1 cellular context compared by ENCODE assay signal in the genomic region with DNA sequence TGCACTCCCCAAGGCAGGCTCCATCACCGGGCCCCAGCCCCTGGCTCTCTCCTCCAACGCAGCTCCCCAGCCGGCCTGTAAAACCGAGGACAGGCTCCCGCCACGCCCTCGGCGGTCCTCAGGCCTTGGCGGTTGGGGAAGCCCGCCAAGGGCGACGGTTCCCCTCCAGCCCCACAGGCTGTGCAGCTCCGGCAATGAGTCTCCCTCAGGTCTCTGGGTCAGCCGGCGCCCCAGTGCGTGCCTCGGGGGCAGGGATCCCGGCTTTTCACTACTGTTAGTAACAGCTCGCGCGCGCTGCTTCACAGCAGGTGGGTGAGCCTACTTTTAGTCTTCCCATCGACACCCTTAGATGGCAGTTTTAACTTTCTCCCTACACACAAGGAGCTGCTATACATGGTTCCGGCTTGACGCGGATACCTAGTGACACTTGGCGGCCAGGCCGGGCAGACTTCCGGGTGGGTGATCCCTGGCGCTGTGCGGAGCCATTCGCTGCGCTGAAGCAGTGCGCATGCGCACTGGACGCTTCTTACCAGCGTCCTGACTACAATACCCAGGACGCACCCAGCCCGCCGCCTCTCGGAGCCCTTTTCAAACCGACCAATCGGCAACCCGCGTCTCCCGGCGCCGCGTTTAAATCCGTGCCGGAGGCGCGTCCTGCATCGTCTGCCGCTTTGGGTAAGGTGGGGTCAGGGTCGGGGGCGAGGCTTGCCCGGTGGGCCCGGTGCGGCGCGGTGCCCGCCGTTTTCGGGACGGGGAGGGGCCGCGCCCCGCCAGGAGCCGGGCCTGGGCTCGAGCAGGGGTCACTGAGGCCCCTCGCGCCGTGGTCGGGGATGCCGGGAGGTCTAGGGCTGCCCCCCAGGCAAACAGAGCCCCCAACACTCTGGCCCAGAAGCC.
A peak's percentile ranks its signal among the peaks of the same experiment; 100 is the strongest.
TF ChIP-seq lines count a peak whose summit lies in the region.

Gene GTSE1, plus strand, starts transcription at position 614 of the 894 bp plus-strand sequence. CDS start 531 bp downstream, outside the sequence.

TF ChIP-seq in GM12878, 131 proteins besides CTCF, POLR2A, EP300 and RAD21 (continued from another document and continues in another):
- TF ChIP-seq, protein P1, sequence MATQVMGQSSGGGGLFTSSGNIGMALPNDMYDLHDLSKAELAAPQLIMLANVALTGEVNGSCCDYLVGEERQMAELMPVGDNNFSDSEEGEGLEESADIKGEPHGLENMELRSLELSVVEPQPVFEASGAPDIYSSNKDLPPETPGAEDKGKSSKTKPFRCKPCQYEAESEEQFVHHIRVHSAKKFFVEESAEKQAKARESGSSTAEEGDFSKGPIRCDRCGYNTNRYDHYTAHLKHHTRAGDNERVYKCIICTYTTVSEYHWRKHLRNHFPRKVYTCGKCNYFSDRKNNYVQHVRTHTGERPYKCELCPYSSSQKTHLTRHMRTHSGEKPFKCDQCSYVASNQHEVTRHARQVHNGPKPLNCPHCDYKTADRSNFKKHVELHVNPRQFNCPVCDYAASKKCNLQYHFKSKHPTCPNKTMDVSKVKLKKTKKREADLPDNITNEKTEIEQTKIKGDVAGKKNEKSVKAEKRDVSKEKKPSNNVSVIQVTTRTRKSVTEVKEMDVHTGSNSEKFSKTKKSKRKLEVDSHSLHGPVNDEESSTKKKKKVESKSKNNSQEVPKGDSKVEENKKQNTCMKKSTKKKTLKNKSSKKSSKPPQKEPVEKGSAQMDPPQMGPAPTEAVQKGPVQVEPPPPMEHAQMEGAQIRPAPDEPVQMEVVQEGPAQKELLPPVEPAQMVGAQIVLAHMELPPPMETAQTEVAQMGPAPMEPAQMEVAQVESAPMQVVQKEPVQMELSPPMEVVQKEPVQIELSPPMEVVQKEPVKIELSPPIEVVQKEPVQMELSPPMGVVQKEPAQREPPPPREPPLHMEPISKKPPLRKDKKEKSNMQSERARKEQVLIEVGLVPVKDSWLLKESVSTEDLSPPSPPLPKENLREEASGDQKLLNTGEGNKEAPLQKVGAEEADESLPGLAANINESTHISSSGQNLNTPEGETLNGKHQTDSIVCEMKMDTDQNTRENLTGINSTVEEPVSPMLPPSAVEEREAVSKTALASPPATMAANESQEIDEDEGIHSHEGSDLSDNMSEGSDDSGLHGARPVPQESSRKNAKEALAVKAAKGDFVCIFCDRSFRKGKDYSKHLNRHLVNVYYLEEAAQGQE (IDR thresholded peaks at IDR 0.05; ENCODE audit: low read depth, low read length): no peak
- TF ChIP-seq RFX5 (IDR thresholded peaks at IDR 0.05; ENCODE audit: low read depth, low read length) (peak; percentile 48; the same call in 1 of the 2 replicates), GABPA (IDR thresholded peaks at IDR 0.05; ENCODE audit: low read depth) (peak; percentile 67), MXI1 (IDR thresholded peaks at IDR 0.05; ENCODE audit: low read depth, low read length) (peak; percentile 87), PML (IDR thresholded peaks at IDR 0.05; ENCODE audit: low read length) (0 out of 2 replicates have a peak, but pooled peaks have one; percentile 72), MEF2B (IDR thresholded peaks at IDR 0.05; ENCODE audit: partially characterized antibody, poor library complexity, severe bottlenecking) (no peak), ZNF622 (IDR thresholded peaks at IDR 0.05) (no peak), HCFC1 (IDR thresholded peaks at IDR 0.05; ENCODE audit: low read length) (peak; percentile 91), IRF5 (IDR thresholded peaks at IDR 0.05; ENCODE audit: borderline replicate concordance) (no peak), KLF5 (IDR thresholded peaks at IDR 0.05; ENCODE audit: partially characterized antibody) (no peak), JUND (IDR thresholded peaks at IDR 0.05; ENCODE audit: low read depth, low read length) (no peak), FOXM1 (IDR thresholded peaks at IDR 0.05; ENCODE audit: low read depth, low read length) (peak; percentile 89; the same call in 1 of the 2 replicates), LARP7 (IDR thresholded peaks at IDR 0.05) (peak; percentile 68), DPF2 (IDR thresholded peaks at IDR 0.05) (no peak), ZNF687 (IDR thresholded peaks at IDR 0.05) (peak; percentile 80), ZBTB40 (IDR thresholded peaks at IDR 0.05; ENCODE audit: borderline replicate concordance) (peak; percentile 80), ETV6 (conservative IDR thresholded peaks at IDR 0.05 in 1 of 2, IDR thresholded peaks at IDR 0.05 in 1 of 2; ENCODE audit: borderline replicate concordance in 1 of 2, low read depth in 1 of 2) (no peak)
- TF ChIP-seq, protein P2, sequence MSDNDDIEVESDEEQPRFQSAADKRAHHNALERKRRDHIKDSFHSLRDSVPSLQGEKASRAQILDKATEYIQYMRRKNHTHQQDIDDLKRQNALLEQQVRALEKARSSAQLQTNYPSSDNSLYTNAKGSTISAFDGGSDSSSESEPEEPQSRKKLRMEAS (IDR thresholded peaks at IDR 0.05; ENCODE audit: low read depth, low read length): peak; percentile 53; the same call in 1 of the 2 replicates
- TF ChIP-seq, protein P3, sequence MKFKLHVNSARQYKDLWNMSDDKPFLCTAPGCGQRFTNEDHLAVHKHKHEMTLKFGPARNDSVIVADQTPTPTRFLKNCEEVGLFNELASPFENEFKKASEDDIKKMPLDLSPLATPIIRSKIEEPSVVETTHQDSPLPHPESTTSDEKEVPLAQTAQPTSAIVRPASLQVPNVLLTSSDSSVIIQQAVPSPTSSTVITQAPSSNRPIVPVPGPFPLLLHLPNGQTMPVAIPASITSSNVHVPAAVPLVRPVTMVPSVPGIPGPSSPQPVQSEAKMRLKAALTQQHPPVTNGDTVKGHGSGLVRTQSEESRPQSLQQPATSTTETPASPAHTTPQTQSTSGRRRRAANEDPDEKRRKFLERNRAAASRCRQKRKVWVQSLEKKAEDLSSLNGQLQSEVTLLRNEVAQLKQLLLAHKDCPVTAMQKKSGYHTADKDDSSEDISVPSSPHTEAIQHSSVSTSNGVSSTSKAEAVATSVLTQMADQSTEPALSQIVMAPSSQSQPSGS (IDR thresholded peaks at IDR 0.05; ENCODE audit: low read length): no peak
- TF ChIP-seq, protein P4, sequence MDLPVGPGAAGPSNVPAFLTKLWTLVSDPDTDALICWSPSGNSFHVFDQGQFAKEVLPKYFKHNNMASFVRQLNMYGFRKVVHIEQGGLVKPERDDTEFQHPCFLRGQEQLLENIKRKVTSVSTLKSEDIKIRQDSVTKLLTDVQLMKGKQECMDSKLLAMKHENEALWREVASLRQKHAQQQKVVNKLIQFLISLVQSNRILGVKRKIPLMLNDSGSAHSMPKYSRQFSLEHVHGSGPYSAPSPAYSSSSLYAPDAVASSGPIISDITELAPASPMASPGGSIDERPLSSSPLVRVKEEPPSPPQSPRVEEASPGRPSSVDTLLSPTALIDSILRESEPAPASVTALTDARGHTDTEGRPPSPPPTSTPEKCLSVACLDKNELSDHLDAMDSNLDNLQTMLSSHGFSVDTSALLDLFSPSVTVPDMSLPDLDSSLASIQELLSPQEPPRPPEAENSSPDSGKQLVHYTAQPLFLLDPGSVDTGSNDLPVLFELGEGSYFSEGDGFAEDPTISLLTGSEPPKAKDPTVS (IDR thresholded peaks at IDR 0.05; ENCODE audit: low read depth, low read length): no peak
- TF ChIP-seq, protein P5, sequence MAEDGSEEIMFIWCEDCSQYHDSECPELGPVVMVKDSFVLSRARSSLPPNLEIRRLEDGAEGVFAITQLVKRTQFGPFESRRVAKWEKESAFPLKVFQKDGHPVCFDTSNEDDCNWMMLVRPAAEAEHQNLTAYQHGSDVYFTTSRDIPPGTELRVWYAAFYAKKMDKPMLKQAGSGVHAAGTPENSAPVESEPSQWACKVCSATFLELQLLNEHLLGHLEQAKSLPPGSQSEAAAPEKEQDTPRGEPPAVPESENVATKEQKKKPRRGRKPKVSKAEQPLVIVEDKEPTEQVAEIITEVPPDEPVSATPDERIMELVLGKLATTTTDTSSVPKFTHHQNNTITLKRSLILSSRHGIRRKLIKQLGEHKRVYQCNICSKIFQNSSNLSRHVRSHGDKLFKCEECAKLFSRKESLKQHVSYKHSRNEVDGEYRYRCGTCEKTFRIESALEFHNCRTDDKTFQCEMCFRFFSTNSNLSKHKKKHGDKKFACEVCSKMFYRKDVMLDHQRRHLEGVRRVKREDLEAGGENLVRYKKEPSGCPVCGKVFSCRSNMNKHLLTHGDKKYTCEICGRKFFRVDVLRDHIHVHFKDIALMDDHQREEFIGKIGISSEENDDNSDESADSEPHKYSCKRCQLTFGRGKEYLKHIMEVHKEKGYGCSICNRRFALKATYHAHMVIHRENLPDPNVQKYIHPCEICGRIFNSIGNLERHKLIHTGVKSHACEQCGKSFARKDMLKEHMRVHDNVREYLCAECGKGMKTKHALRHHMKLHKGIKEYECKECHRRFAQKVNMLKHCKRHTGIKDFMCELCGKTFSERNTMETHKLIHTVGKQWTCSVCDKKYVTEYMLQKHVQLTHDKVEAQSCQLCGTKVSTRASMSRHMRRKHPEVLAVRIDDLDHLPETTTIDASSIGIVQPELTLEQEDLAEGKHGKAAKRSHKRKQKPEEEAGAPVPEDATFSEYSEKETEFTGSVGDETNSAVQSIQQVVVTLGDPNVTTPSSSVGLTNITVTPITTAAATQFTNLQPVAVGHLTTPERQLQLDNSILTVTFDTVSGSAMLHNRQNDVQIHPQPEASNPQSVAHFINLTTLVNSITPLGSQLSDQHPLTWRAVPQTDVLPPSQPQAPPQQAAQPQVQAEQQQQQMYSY (CRISPR knock-in tag; IDR thresholded peaks at IDR 0.05): no peak
- TF ChIP-seq, protein P6, sequence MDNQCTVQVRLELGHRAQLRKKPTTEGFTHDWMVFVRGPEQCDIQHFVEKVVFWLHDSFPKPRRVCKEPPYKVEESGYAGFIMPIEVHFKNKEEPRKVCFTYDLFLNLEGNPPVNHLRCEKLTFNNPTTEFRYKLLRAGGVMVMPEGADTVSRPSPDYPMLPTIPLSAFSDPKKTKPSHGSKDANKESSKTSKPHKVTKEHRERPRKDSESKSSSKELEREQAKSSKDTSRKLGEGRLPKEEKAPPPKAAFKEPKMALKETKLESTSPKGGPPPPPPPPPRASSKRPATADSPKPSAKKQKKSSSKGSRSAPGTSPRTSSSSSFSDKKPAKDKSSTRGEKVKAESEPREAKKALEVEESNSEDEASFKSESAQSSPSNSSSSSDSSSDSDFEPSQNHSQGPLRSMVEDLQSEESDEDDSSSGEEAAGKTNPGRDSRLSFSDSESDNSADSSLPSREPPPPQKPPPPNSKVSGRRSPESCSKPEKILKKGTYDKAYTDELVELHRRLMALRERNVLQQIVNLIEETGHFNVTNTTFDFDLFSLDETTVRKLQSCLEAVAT (IDR thresholded peaks at IDR 0.05): no peak
